16 cellular contexts compared by ENCODE assay signal in the genomic region with DNA sequence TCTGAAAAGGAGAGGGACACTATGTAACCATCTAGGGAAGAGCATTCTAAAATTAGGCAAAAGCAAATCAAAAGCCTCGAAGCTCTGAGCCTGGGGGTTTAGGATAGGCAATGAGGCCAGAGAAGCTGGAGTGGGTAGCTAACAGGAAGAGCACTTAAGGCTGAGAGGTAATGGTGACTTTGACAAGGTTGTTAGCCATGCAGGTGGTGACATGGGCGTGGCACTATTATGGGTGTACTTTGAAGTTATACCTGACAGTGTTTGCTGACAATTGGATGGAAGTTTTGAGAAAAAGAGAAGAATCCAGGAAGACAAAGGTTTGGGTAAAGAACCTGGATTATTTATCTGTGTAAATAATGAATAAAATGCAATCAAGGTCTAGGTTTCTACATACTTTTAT.
A peak's percentile ranks its signal among the peaks of the same experiment; 100 is the strongest.
DNase-seq lines count a peak whose midpoint lies in the region; ATAC-seq and TF ChIP-seq lines count a peak whose summit lies in the region.
"Had no signal": no experiment of that assay in that cellular context is flagged by ENCODE, and none has a peak within 500 bp of the region (broad histone marks: within the 10 kb centered on the region; RNA-seq: fewer than 3 reads in every experiment).

No MANE protein-coding gene starts in this region.

- H2BK120ac ChIP-seq in IMR-90 (ENCODE audit: low read depth, low read length) = no peak overlapping the region

- in situ Hi-C loops in IMR-90 (cut with MboI; ENCODE audit: low sequenced_read_pairs) (no loop called here), Panc1 (cut with HindIII; ENCODE audit: low pct_unique_long_range_greater_than_20kb, low sequenced_read_pairs) (no loop called here)

- no peak overlapping the region for H2BK15ac ChIP-seq in IMR-90 (ENCODE audit: low read depth, low read length)

- H2AFZ ChIP-seq in IMR-90 (replicated peaks; ENCODE audit: low read length, poor library complexity) = no peak overlapping the region

- BruUV-seq in IMR-90 (replicated peaks; lab: Mats Ljungman, UMichigan) = no TSS peak
- no TSS peak for BruUV-seq in Panc1 (replicated peaks; lab: Mats Ljungman, UMichigan)

- no peaks in the 10 kb centered on the region for H3K9me1 ChIP-seq in IMR-90 (ENCODE audit: insufficient read depth, low read length)

- H3K4me3 ChIP-seq in IMR-90 (ENCODE audit: insufficient read depth, low read depth, low read length) (no peak overlapping the region), Panc1 (ENCODE audit: low read depth in 2 of 2, low read length in 2 of 2) (no peak overlapping the region), mucosa of descending colon (no peak overlapping the region)
- H3K4me3 ChIP-seq: SJCRH30 had no signal

- H2AK9ac ChIP-seq in IMR-90 (replicated peaks; ENCODE audit: low read depth, low read length, poor library complexity) = peak overlapping the region; percentile 59

- H3K9me3 ChIP-seq in IMR-90 (ENCODE audit: control insufficient read depth, insufficient read depth, low read length) (no peaks in the 10 kb centered on the region), Panc1 (ENCODE audit: control insufficient read depth, insufficient read depth, low read depth, low read length) (peaks cover 2% of the 10 kb centered on the region; the same call in 1 of the 2 replicates), mucosa of descending colon (no peaks in the 10 kb centered on the region)
- H3K9me3 ChIP-seq: SJCRH30 had no signal

- TF ChIP-seq CTCF in IMR-90 (conservative IDR thresholded peaks at IDR 0.05; ENCODE audit: low read depth, low read length) (no peak), Panc1 (IDR thresholded peaks at IDR 0.05) (no peak), mucosa of descending colon (IDR thresholded peaks at IDR 0.05) (no peak)

- H3K14ac ChIP-seq in IMR-90 (replicated peaks; ENCODE audit: low read depth, low read length) = no peak overlapping the region

- H4K20me1 ChIP-seq in IMR-90 (ENCODE audit: insufficient read depth, low read length) = no peaks in the 10 kb centered on the region

- H3K36me3 ChIP-seq in IMR-90 (ENCODE audit: control insufficient read depth, insufficient read depth, low read length) (no peaks in the 10 kb centered on the region), Panc1 (ENCODE audit: control insufficient read depth, insufficient read depth, low read length) (no peaks in the 10 kb centered on the region; the same call in 1 of the 2 replicates), mucosa of descending colon (ENCODE audit: low read depth) (no peaks in the 10 kb centered on the region)
- H3K36me3 ChIP-seq: SJCRH30 had no signal

- H4K8ac ChIP-seq in IMR-90 (ENCODE audit: low read depth in 2 of 2, low read length in 2 of 2) = no peak overlapping the region

- H2AK5ac ChIP-seq in IMR-90 (ENCODE audit: low read depth, low read length) = peak overlapping the region; percentile 86; the same call in 1 of the 2 replicates

- H4K91ac ChIP-seq in IMR-90 (ENCODE audit: insufficient read depth, low read depth, low read length) = no peak overlapping the region

- no peaks in the 10 kb centered on the region for H3K4me1 ChIP-seq in IMR-90 (ENCODE audit: control insufficient read depth, insufficient read depth, low read length)
- peaks cover 32% of the 10 kb centered on the region for H3K4me1 ChIP-seq in Panc1 (ENCODE audit: control insufficient read depth, insufficient read depth, low read length)
- H3K4me1 ChIP-seq in mucosa of descending colon (ENCODE audit: low read depth) = peaks cover 3% of the 10 kb centered on the region

- H3K9ac ChIP-seq in IMR-90 (ENCODE audit: low read depth, low read length) = no peak overlapping the region
- H3K9ac ChIP-seq: KMS-11 had no signal

- 0 out of 2 replicates have a peak overlapping the region, but pooled peaks have one; percentile 8 for H3K4ac ChIP-seq in IMR-90 (ENCODE audit: low read depth, low read length)

- CTCF ChIA-PET in IMR-90 (lab: Yijun Ruan, JAX) = no interaction called here
- CTCF ChIA-PET in Panc1 (lab: Charles Lee) = no interaction called here

- 94% methylated on average over 2 of the region's 2 CpGs; no CpG with 5 or more reads in 1 of the 2 experiments for WGBS in IMR-90 (ENCODE audit: extremely low coverage in 2 of 2, insufficient read length in 1 of 2), 2 experiments

- H3K27me3 ChIP-seq in IMR-90 (ENCODE audit: control insufficient read depth, insufficient read depth, low read length) (peaks cover 3% of the 10 kb centered on the region; the same call in 1 of the 2 replicates), Panc1 (ENCODE audit: control insufficient read depth, insufficient read depth, low read length) (no peaks in the 10 kb centered on the region)
- H3K27me3 ChIP-seq: SJCRH30 had no signal

- no peak overlapping the region for H2BK5ac ChIP-seq in IMR-90 (ENCODE audit: low read depth, low read length, poor library complexity, severe bottlenecking)

- no peak overlapping the region for H3K27ac ChIP-seq in IMR-90 (ENCODE audit: insufficient read depth, low read length)
- peak overlapping the region; percentile 98 for H3K27ac ChIP-seq in Panc1 (ENCODE audit: low read length)
- H3K27ac ChIP-seq: 22Rv1, KMS-11, SJCRH30 had no signal

- no peak for ATAC-seq in IMR-90 (ENCODE audit: low read depth)
- no peak for ATAC-seq in Panc1
- ATAC-seq in mucosa of descending colon = peak; percentile 88
- ATAC-seq in left lobe of liver = no peak
- ATAC-seq: PC-3 had no signal

- dilution Hi-C loops in IMR-90 (cut with HindIII; ENCODE audit: low sequenced_read_pairs, unreplicated experiment) = no loop called here

- no peak overlapping the region for H3K56ac ChIP-seq in IMR-90 (ENCODE audit: extremely low read depth, insufficient read depth, low read length)

- POLR2A ChIA-PET in IMR-90 (lab: Charles Lee; ENCODE audit: unreplicated experiment) = no interaction called here
- POLR2A ChIA-PET in Panc1 (lab: Charles Lee) = no interaction called here

- H2BK20ac ChIP-seq in IMR-90 (ENCODE audit: low read depth, low read length) = no peak overlapping the region; the same call in 1 of the 2 replicates

- no peak overlapping the region for H3K23ac ChIP-seq in IMR-90 (ENCODE audit: low read depth, low read length)

- H3K18ac ChIP-seq in IMR-90 (ENCODE audit: low read depth, low read length) = no peak overlapping the region

- no peak overlapping the region for H4K5ac ChIP-seq in IMR-90 (ENCODE audit: low read depth, low read length)

- no peak for TF ChIP-seq RAD21 in IMR-90 (IDR thresholded peaks at IDR 0.05; ENCODE audit: low read length)

- peak; percentile 26 for DNase-seq in DMS153 (lab: John Stamatoyannopoulos, UW)
- DNase-seq in DMS153 treated with DMSO at 0.1 percent for 48 hours (lab: John Stamatoyannopoulos, UW; ENCODE audit: unreplicated experiment) = no peak
- DNase-seq in IMR-90 = no peak
- no peak for DNase-seq in Panc1 (ENCODE audit: low read depth, low spot score)
- DNase-seq in mucosa of descending colon = peak; percentile 54 to 84 (median 61)
- DNase-seq in left lobe of liver (ENCODE audit: low spot score) = no peak
- no peak for DNase-seq in activated naive CD4-positive, alpha-beta T cell (lab: John Stamatoyannopoulos, UW)
- DNase-seq in NCI-H2196 treated with DMSO at 0.1 percent for 48 hours (lab: John Stamatoyannopoulos, UW; ENCODE audit: unreplicated experiment) = no peak
- DNase-seq: GDM1, NCI-H1436 treated with DMSO at 0.1 percent for 48 hours, NCI-H2107, NCI-H446 treated with DMSO at 0.1 percent for 48 hours, PC-3, SJCRH30 had no signal

- TF ChIP-seq POLR2A in IMR-90 (IDR thresholded peaks at IDR 0.05; ENCODE audit: low read depth, low read length) = no peak

- H3K4me2 ChIP-seq in IMR-90 (ENCODE audit: low read depth, low read length) = no peak overlapping the region
- H3K4me2 ChIP-seq: KMS-11 had no signal

- H3K79me1 ChIP-seq in IMR-90 (ENCODE audit: low read depth in 1 of 2, low read length in 2 of 2) = no peaks in the 10 kb centered on the region

- intact Hi-C loops in IMR-90 (cut with micrococcal nuclease) = no loop called here
- intact Hi-C loops in Panc1 (cut with micrococcal nuclease; ENCODE audit: unreplicated experiment) = no loop called here
- intact Hi-C loops in mucosa of descending colon (cut with DNase I, micrococcal nuclease) = no loop called here

TF ChIP-seq in IMR-90, 13 proteins besides CTCF, POLR2A, EP300 and RAD21:
- TF ChIP-seq, protein P1, sequence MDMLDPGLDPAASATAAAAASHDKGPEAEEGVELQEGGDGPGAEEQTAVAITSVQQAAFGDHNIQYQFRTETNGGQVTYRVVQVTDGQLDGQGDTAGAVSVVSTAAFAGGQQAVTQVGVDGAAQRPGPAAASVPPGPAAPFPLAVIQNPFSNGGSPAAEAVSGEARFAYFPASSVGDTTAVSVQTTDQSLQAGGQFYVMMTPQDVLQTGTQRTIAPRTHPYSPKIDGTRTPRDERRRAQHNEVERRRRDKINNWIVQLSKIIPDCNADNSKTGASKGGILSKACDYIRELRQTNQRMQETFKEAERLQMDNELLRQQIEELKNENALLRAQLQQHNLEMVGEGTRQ (IDR thresholded peaks at IDR 0.05; ENCODE audit: low read depth, low read length) = no peak
- no peak for TF ChIP-seq BHLHE40 (IDR thresholded peaks at IDR 0.05; ENCODE audit: low read depth, low read length)
- TF ChIP-seq MAFK (IDR thresholded peaks at IDR 0.05; ENCODE audit: low read depth, low read length) = no peak
- no peak for TF ChIP-seq NFE2L2 (IDR thresholded peaks at IDR 0.05; ENCODE audit: low read depth, low read length)
- no peak for TF ChIP-seq SMC3 (IDR thresholded peaks at IDR 0.05; ENCODE audit: low read depth, low read length)
- no peak for TF ChIP-seq FOS (IDR thresholded peaks at IDR 0.05; ENCODE audit: low read depth, low read length)
- no peak for TF ChIP-seq RCOR1 (IDR thresholded peaks at IDR 0.05; ENCODE audit: insufficient replicate concordance, low read length)
- no peak for TF ChIP-seq MAZ (IDR thresholded peaks at IDR 0.05; ENCODE audit: borderline replicate concordance, low read depth, low read length)
- no peak for TF ChIP-seq ELK1 (IDR thresholded peaks at IDR 0.05; ENCODE audit: borderline replicate concordance, low read depth, low read length)
- no peak for TF ChIP-seq RFX5 (IDR thresholded peaks at IDR 0.05; ENCODE audit: low read depth, low read length)
- no peak for TF ChIP-seq CEBPB (IDR thresholded peaks at IDR 0.05; ENCODE audit: low read depth, low read length)
- no peak for TF ChIP-seq CHD1 (IDR thresholded peaks at IDR 0.05; ENCODE audit: low read depth, low read length)
- no peak for TF ChIP-seq MXI1 (IDR thresholded peaks at IDR 0.05; ENCODE audit: borderline replicate concordance, low read depth, low read length)

Comparison
In these comparisons a context has a peak if more than half of its experiments do, and no peak if none do; other contexts are left out.
1. DNase-seq: peak in DMS153 (single experiment) and mucosa of descending colon (3 of 3); none in DMS153 treated with DMSO at 0.1 percent for 48 hours (single experiment), IMR-90 (single experiment), Panc1 (single experiment), left lobe of liver (single experiment), activated naive CD4-positive, alpha-beta T cell (0 of 4) and NCI-H2196 treated with DMSO at 0.1 percent for 48 hours (single experiment).